In the genomic region with DNA sequence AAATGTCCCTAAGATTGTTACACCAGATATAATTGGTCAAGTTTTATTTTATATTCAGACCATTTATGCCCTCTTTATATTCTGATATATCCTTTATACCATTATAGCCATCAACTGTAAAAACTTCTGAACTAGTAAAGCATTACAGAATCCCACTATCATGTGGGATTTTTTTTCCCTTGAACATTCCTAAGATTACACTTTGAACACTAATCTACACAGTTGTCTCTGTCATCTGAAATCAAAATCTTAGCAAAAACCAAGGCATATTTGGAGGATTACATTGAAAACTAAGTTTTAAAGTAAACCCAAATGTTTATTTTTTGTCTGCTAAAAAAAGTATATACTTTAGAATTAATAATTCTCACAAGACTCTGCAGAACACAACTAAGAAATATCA, we compare ENCODE assay signal across 23 cellular contexts.
DNase-seq lines count a peak whose midpoint lies in the region; ATAC-seq, FAIRE-seq and TF ChIP-seq lines count a peak whose summit lies in the region.
"Had no signal": no experiment of that assay in that cellular context is flagged by ENCODE, and none has a peak within 500 bp of the region (broad histone marks: within the 10 kb centered on the region; RNA-seq: fewer than 3 reads in every experiment).

No MANE protein-coding gene starts in this region.

- DNase-seq in EH (ENCODE audit: low read depth) (peak; percentile 63), RCC 7860 (ENCODE audit: low spot score) (no peak), hepatic stellate cell (ENCODE audit: low spot score) (peak; percentile 16), T-cell (no peak), CD14-positive monocyte (ENCODE audit: low spot score) (no peak)
- no peak for DNase-seq in stimulated activated naive CD4-positive, alpha-beta T cell (lab: John Stamatoyannopoulos, UW)
- DNase-seq: CD4-positive, CD25-positive, alpha-beta regulatory T cell; HCEC 1CT; NCI-H1092; NCI-H1417 treated with DMSO at 0.1 percent for 48 hours; NCI-H1694 treated with DMSO at 0.1 percent for 48 hours; NCI-H2081; NCI-H345; NCI-H524; NCI-H774; NK-92 treated with Interleukin-12 subunit alpha and Interleukin-12 subunit beta, amount 100 ng/mL, for 24 hours; PC-3; Right ventricle myocardium superior had no signal

- H3K4me3 Mint-ChIP-seq in T-cell: no peak overlapping the region
- no peak overlapping the region for H3K4me3 Mint-ChIP-seq in CD14-positive monocyte
- H3K4me3 Mint-ChIP-seq: CD4-positive, CD25-positive, alpha-beta regulatory T cell had no signal

- no peak for TF ChIP-seq CTCF in CD14-positive monocyte (IDR thresholded peaks at IDR 0.05)

- no peak overlapping the region for H3K27ac Mint-ChIP-seq in T-cell
- no peak overlapping the region for H3K27ac Mint-ChIP-seq in CD14-positive monocyte
- H3K27ac Mint-ChIP-seq: CD4-positive, CD25-positive, alpha-beta regulatory T cell had no signal

- FAIRE-seq in RCC 7860 (lab: Jason Lieb, UNC): peak; percentile 30
- FAIRE-seq: D721Med, G401.6, GM12878, H1 had no signal

- H3K27me3 Mint-ChIP-seq in T-cell (no peaks in the 10 kb centered on the region), CD14-positive monocyte (ENCODE audit: low read depth in 3 of 3) (peaks cover 0 to 2% (median 0%) of the 10 kb centered on the region in 3 donors)
- H3K27me3 Mint-ChIP-seq: CD4-positive, CD25-positive, alpha-beta regulatory T cell had no signal

- peaks cover 31% of the 10 kb centered on the region for H3K36me3 Mint-ChIP-seq in T-cell
- H3K36me3 Mint-ChIP-seq in CD14-positive monocyte: peaks cover 5 to 12% of the 10 kb centered on the region in 2 donors

- ATAC-seq in T-cell (replicated peaks in 1 of 4) (no peak), GM21526 (IDR thresholded peaks at IDR 0.05; ENCODE audit: low FRiP score, unreplicated experiment) (no peak)
- ATAC-seq: GM12878, PC-3 had no signal

- no peaks in the 10 kb centered on the region for H3K4me1 Mint-ChIP-seq in T-cell
- no peaks in the 10 kb centered on the region for H3K4me1 Mint-ChIP-seq in CD14-positive monocyte

- intact Hi-C loops in CD14-positive monocyte (cut with micrococcal nuclease): no loop called here

- CTCF ChIA-PET in T-cell (lab: Charles Lee): no interaction called here

- POLR2A ChIA-PET in T-cell (lab: Charles Lee): interaction anchor here in 1 of 2 donors (0.5 kb wide), 1 partner anchor 286 kb away, joined by 3 read pairs; no protein-coding TSS in a partner anchor

- H3K9me3 Mint-ChIP-seq in T-cell: no peaks in the 10 kb centered on the region
- peaks cover 0 to 2% (median 0%) of the 10 kb centered on the region in 7 donors for H3K9me3 Mint-ChIP-seq in CD14-positive monocyte

Comparison
In these comparisons a context has a peak if more than half of its experiments do, and no peak if none do; other contexts are left out.
1. DNase-seq: peak in EH (single experiment) and hepatic stellate cell (single experiment); none in RCC 7860 (single experiment), T-cell (0 of 34), CD14-positive monocyte (single experiment) and stimulated activated naive CD4-positive, alpha-beta T cell (0 of 6).